7 cellular contexts compared by ENCODE assay signal in the genomic region with DNA sequence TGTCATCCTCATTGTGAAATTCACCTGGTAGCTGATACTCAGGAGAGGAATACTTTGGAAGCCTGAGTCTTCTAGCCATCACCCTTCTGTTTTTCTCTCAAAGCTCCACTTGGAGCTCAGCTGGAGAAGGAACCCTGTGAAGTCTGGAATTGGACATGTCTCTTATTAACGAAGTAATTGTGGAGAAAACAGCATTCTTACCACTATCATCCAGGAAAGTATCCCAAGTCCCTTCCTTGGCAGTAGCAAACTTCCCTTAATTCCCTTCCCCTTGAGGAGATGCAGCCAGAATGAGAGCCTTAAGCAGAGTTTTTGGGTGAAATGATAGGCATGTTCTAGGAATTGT. TPM values are rescaled to one million over a fixed set of nuclear protein-coding genes. Genes with fewer than 3 reads are reported as not detected.
DNase-seq lines count a peak whose midpoint lies in the region; ATAC-seq, FAIRE-seq and TF ChIP-seq lines count a peak whose summit lies in the region.

No MANE protein-coding gene starts in this region.

- no peaks in the 10 kb centered on the region for H3K36me3 Mint-ChIP-seq in activated naive CD8-positive, alpha-beta T cell treated with anti-CD3 and anti-CD28 coated beads, Interleukin-2, amount 50 U/mL, for 24 hours (ENCODE audit: low read depth)

- H3K4me1 ChIP-seq in HUES64 (ENCODE audit: insufficient read depth, low read length) (peaks cover 19% of the 10 kb centered on the region), kidney (ENCODE audit: control insufficient read depth in 1 of 2, insufficient read depth in 1 of 2, low read depth in 1 of 2, low read length in 2 of 2) (peaks cover 9 to 16% of the 10 kb centered on the region in 2 donors)

- H3K4me3 Mint-ChIP-seq in activated naive CD8-positive, alpha-beta T cell treated with anti-CD3 and anti-CD28 coated beads, Interleukin-2, amount 50 U/mL, for 24 hours, result peak overlapping the region; percentile 81

- peak overlapping the region; percentile 53 for H3K27ac Mint-ChIP-seq in activated naive CD8-positive, alpha-beta T cell treated with anti-CD3 and anti-CD28 coated beads, Interleukin-2, amount 50 U/mL, for 24 hours

- WGBS in HUES64, result 0% methylated on average over 1 of the region's 1 CpG

- no peaks in the 10 kb centered on the region for H3K27me3 Mint-ChIP-seq in activated naive CD8-positive, alpha-beta T cell treated with anti-CD3 and anti-CD28 coated beads, Interleukin-2, amount 50 U/mL, for 24 hours

- H3K9ac ChIP-seq in HUES64 (ENCODE audit: low read depth, low read length), result peak overlapping the region; percentile 85
- H3K9ac ChIP-seq in kidney (ENCODE audit: low read length in 2 of 2), result peak overlapping the region; percentile 86 to 94

- intact Hi-C loops in kidney (cut with DNase I), result no loop called here

- no peak for ATAC-seq in activated naive CD8-positive, alpha-beta T cell treated with anti-CD3 and anti-CD28 coated beads, Interleukin-2, amount 50 U/mL, for 24 hours

- no peak for TF ChIP-seq CTCF in kidney (IDR thresholded peaks at IDR 0.05; ENCODE audit: borderline replicate concordance, extremely low read depth, insufficient read depth)

- H3K9me3 ChIP-seq in HUES64 (ENCODE audit: insufficient read depth, low read depth, low read length) (no peaks in the 10 kb centered on the region), kidney (ENCODE audit: control insufficient read depth in 1 of 2, low read length in 2 of 2) (no peaks in the 10 kb centered on the region)

- H3K36me3 ChIP-seq in HUES64 (ENCODE audit: insufficient read depth, low read length), result no peaks in the 10 kb centered on the region
- no peaks in the 10 kb centered on the region for H3K36me3 ChIP-seq in kidney (ENCODE audit: control insufficient read depth in 1 of 2, insufficient read depth in 2 of 2, low read length in 2 of 2)

- H3K4me3 ChIP-seq in HUES64 (ENCODE audit: low read length), result peak overlapping the region; percentile 73
- H3K4me3 ChIP-seq in kidney (ENCODE audit: low read length in 2 of 2), result peak overlapping the region; percentile 76 to 90

- H3K9me3 Mint-ChIP-seq in activated naive CD8-positive, alpha-beta T cell treated with anti-CD3 and anti-CD28 coated beads, Interleukin-2, amount 50 U/mL, for 24 hours, result no peaks in the 10 kb centered on the region

- FAIRE-seq in kidney (lab: Jason Lieb, UNC), result no peak

- H3K27me3 ChIP-seq in HUES64 (ENCODE audit: insufficient read depth, low read length), result peaks cover 20% of the 10 kb centered on the region

- DNase-seq in activated naive CD8-positive, alpha-beta T cell treated with anti-CD3 and anti-CD28 coated beads, Interleukin-2, amount 50 U/mL, for 24 hours, result no peak
- DNase-seq in kidney (no peak), substantia nigra (lab: John Stamatoyannopoulos, UW) (no peak), AG20443 (ENCODE audit: low spot score) (no peak), H4 (ENCODE audit: low spot score) (no peak)
- DNase-seq in stimulated activated CD4-positive, alpha-beta T cell treated with anti-CD3 and anti-CD28 coated beads, Interleukin-1b, Interleukin-23, amount 100 ng/mL, for 48 hours, result no peak

- H3K4me1 Mint-ChIP-seq in activated naive CD8-positive, alpha-beta T cell treated with anti-CD3 and anti-CD28 coated beads, Interleukin-2, amount 50 U/mL, for 24 hours, result peaks cover 27% of the 10 kb centered on the region

- H3K27ac ChIP-seq in HUES64 (ENCODE audit: low read depth, low read length), result peak overlapping the region; percentile 92
- H3K27ac ChIP-seq in kidney (ENCODE audit: low read depth in 2 of 2, low read length in 2 of 2), result peak overlapping the region; percentile 95 to 99
- H3K27ac ChIP-seq in substantia nigra (ENCODE audit: low read depth, low read length, poor library complexity, severe bottlenecking), result peak overlapping the region; percentile 96

RNA-seq across cellular contexts. Expression of gene TCF12, which starts 30.7 kb away (rescaled TPM):
- polyA plus RNA-seq in HUES64 (2013, experiment 1 of 2), result 74.5 TPM
- polyA plus RNA-seq in HUES64 (2013, experiment 2 of 2), result 99.2 TPM
- 116 TPM for total RNA-seq in kidney
- 16.3 TPM for polyA plus RNA-seq in kidney (ENCODE audit: insufficient read depth, low read depth, low replicate concordance)
- 73.0 and 98.7 TPM in 2 replicates for total RNA-seq in H4 (2014; rRNA removed; shearing (Covaris generic))
